ENCODE assay signal across 16 cellular contexts in genomic region chr13:19681517-19681916, GRCh38. TPM values are rescaled to one million over a fixed set of nuclear protein-coding genes. Genes with fewer than 3 reads are reported as not detected.
DNase-seq lines count a peak whose midpoint lies in the region; ATAC-seq and TF ChIP-seq lines count a peak whose summit lies in the region.
"Had no signal": no experiment of that assay in that cellular context is flagged by ENCODE, and none has a peak within 500 bp of the region (broad histone marks: within the 10 kb centered on the region; RNA-seq: fewer than 3 reads in every experiment).

No MANE protein-coding gene starts in this region.

- no peaks in the 10 kb centered on the region for H3K27me3 ChIP-seq in GM23338 (ENCODE audit: insufficient read depth)
- H3K27me3 ChIP-seq: sigmoid colon, testis had no signal

- ATAC-seq in GM23338 = peak; percentile 78
- peak; percentile 65 for ATAC-seq in activated naive CD8-positive, alpha-beta T cell treated with anti-CD3 and anti-CD28 coated beads, Interleukin-2, amount 50 U/mL, for 24 hours
- ATAC-seq in naive thymus-derived CD8-positive, alpha-beta T cell = peak; percentile 42 to 67
- ATAC-seq: PC-3 had no signal

- no peaks in the 10 kb centered on the region for H3K27me3 Mint-ChIP-seq in GM23338 (ENCODE audit: insufficient read depth, low read depth, poor library complexity)
- H3K27me3 Mint-ChIP-seq in activated naive CD8-positive, alpha-beta T cell treated with anti-CD3 and anti-CD28 coated beads, Interleukin-2, amount 50 U/mL, for 24 hours = no peaks in the 10 kb centered on the region
- no peaks in the 10 kb centered on the region for H3K27me3 Mint-ChIP-seq in naive thymus-derived CD8-positive, alpha-beta T cell
- H3K27me3 Mint-ChIP-seq in activated CD4-positive, alpha-beta memory T cell treated with anti-CD3 and anti-CD28 coated beads for 36 hours = no peaks in the 10 kb centered on the region

- H2AFZ ChIP-seq in GM23338 = no peak overlapping the region

- H3K36me3 ChIP-seq in GM23338 (ENCODE audit: insufficient read depth) = no peaks in the 10 kb centered on the region

- H3K27ac ChIP-seq in GM23338 (ENCODE audit: low read depth) = peak overlapping the region; percentile 85
- H3K27ac ChIP-seq: epithelial cell of prostate, sigmoid colon, testis had no signal

- H3K79me2 ChIP-seq in GM23338 (replicated peaks; ENCODE audit: insufficient read depth) = peaks cover 7% of the 10 kb centered on the region

- no peaks in the 10 kb centered on the region for H3K9me3 Mint-ChIP-seq in GM23338
- H3K9me3 Mint-ChIP-seq in activated naive CD8-positive, alpha-beta T cell treated with anti-CD3 and anti-CD28 coated beads, Interleukin-2, amount 50 U/mL, for 24 hours = no peaks in the 10 kb centered on the region
- H3K9me3 Mint-ChIP-seq in naive thymus-derived CD8-positive, alpha-beta T cell = no peaks in the 10 kb centered on the region
- H3K9me3 Mint-ChIP-seq in activated CD4-positive, alpha-beta memory T cell treated with anti-CD3 and anti-CD28 coated beads for 36 hours = no peaks in the 10 kb centered on the region
- H3K9me3 Mint-ChIP-seq: neural crest cell had no signal

- peak overlapping the region; percentile 36; the same call in 2 of the 3 replicates for H3K4me3 Mint-ChIP-seq in GM23338
- no peak overlapping the region for H3K4me3 Mint-ChIP-seq in activated naive CD8-positive, alpha-beta T cell treated with anti-CD3 and anti-CD28 coated beads, Interleukin-2, amount 50 U/mL, for 24 hours
- H3K4me3 Mint-ChIP-seq in naive thymus-derived CD8-positive, alpha-beta T cell = peak overlapping the region in 3 of 10 donors; percentile 5 to 33 (median 9)
- H3K4me3 Mint-ChIP-seq in activated CD4-positive, alpha-beta memory T cell treated with anti-CD3 and anti-CD28 coated beads for 36 hours = no peak overlapping the region
- H3K4me3 Mint-ChIP-seq: neural crest cell had no signal

- DNase-seq in GM23338 (ENCODE audit: low spot score) (peak; percentile 87), glomerular visceral epithelial cell (ENCODE audit: extremely low spot score) (no peak), midbrain (lab: John Stamatoyannopoulos, UW) (no peak)
- DNase-seq in Jurkat, Clone E6-1 (ENCODE audit: low read depth, low spot score) = peak; percentile 90
- no peak for DNase-seq in activated naive CD8-positive, alpha-beta T cell treated with anti-CD3 and anti-CD28 coated beads, Interleukin-2, amount 50 U/mL, for 24 hours
- DNase-seq in naive thymus-derived CD8-positive, alpha-beta T cell = peak in 2 of 10 donors; percentile 10 to 11
- no peak for DNase-seq in activated CD4-positive, alpha-beta memory T cell treated with anti-CD3 and anti-CD28 coated beads for 36 hours
- DNase-seq: amniotic stem cell, islet precursor cell, NCI-H1694 treated with DMSO at 0.1 percent for 48 hours, NCI-H524, PC-3, sigmoid colon, testis had no signal

- no peaks in the 10 kb centered on the region for H3F3A ChIP-seq in GM23338 (replicated peaks; ENCODE audit: low read depth)

- H3K4me3 ChIP-seq in GM23338 = 0 out of 2 replicates have a peak overlapping the region, but pooled peaks have one; percentile 9
- no peak overlapping the region for H3K4me3 ChIP-seq in Jurkat, Clone E6-1 (ENCODE audit: low read length)
- H3K4me3 ChIP-seq: sigmoid colon, testis had no signal

- TF ChIP-seq CTCF in GM23338 (conservative IDR thresholded peaks at IDR 0.05; ENCODE audit: low read depth in 2 of 2) = no peak

- H4K20me1 ChIP-seq in GM23338 (replicated peaks; ENCODE audit: insufficient read depth) = no peaks in the 10 kb centered on the region

- peak overlapping the region; percentile 88 for H3K27ac Mint-ChIP-seq in GM23338
- no peak overlapping the region for H3K27ac Mint-ChIP-seq in activated naive CD8-positive, alpha-beta T cell treated with anti-CD3 and anti-CD28 coated beads, Interleukin-2, amount 50 U/mL, for 24 hours
- H3K27ac Mint-ChIP-seq in naive thymus-derived CD8-positive, alpha-beta T cell = peak overlapping the region; percentile 35 to 91 (median 66)
- H3K27ac Mint-ChIP-seq in activated CD4-positive, alpha-beta memory T cell treated with anti-CD3 and anti-CD28 coated beads for 36 hours = no peak overlapping the region

- CTCF ChIA-PET in activated CD4-positive, alpha-beta memory T cell treated with anti-CD3 and anti-CD28 coated beads for 36 hours (lab: Charles Lee) = no interaction called here

- no peaks in the 10 kb centered on the region for H3K9me2 ChIP-seq in GM23338 (ENCODE audit: insufficient read depth)

- H3K4me2 ChIP-seq in GM23338 = peak overlapping the region; percentile 16

- peaks cover 3% of the 10 kb centered on the region; the same call in 2 of the 3 replicates for H3K36me3 Mint-ChIP-seq in GM23338 (ENCODE audit: low read depth)
- H3K36me3 Mint-ChIP-seq in activated naive CD8-positive, alpha-beta T cell treated with anti-CD3 and anti-CD28 coated beads, Interleukin-2, amount 50 U/mL, for 24 hours (ENCODE audit: low read depth) = peaks cover 14% of the 10 kb centered on the region
- H3K36me3 Mint-ChIP-seq in naive thymus-derived CD8-positive, alpha-beta T cell = peaks cover 0 to 39% (median 9%) of the 10 kb centered on the region in 3 donors
- peaks cover 9% of the 10 kb centered on the region for H3K36me3 Mint-ChIP-seq in activated CD4-positive, alpha-beta memory T cell treated with anti-CD3 and anti-CD28 coated beads for 36 hours

- POLR2A ChIA-PET in naive thymus-derived CD8-positive, alpha-beta T cell (lab: Charles Lee) = no interaction called here
- POLR2A ChIA-PET in activated CD4-positive, alpha-beta memory T cell treated with anti-CD3 and anti-CD28 coated beads for 36 hours (lab: Charles Lee) = no interaction called here

- H3K4me1 Mint-ChIP-seq in GM23338 = peaks cover 63% of the 10 kb centered on the region
- H3K4me1 Mint-ChIP-seq in activated naive CD8-positive, alpha-beta T cell treated with anti-CD3 and anti-CD28 coated beads, Interleukin-2, amount 50 U/mL, for 24 hours = peaks cover 26% of the 10 kb centered on the region
- H3K4me1 Mint-ChIP-seq in naive thymus-derived CD8-positive, alpha-beta T cell = peaks cover 11 to 42% (median 23%) of the 10 kb centered on the region in 4 donors
- H3K4me1 Mint-ChIP-seq in activated CD4-positive, alpha-beta memory T cell treated with anti-CD3 and anti-CD28 coated beads for 36 hours (ENCODE audit: low read depth) = peaks cover 24% of the 10 kb centered on the region

- intact Hi-C loops in activated CD4-positive, alpha-beta memory T cell treated with anti-CD3 and anti-CD28 coated beads for 36 hours (cut with micrococcal nuclease) = no loop called here

- peaks cover 48% of the 10 kb centered on the region for H3K4me1 ChIP-seq in GM23338 (ENCODE audit: insufficient read depth)
- H3K4me1 ChIP-seq: testis had no signal

TF ChIP-seq in GM23338, 12 proteins besides CTCF, POLR2A, EP300 and RAD21 (continues in another document):
- TF ChIP-seq NANOG (IDR thresholded peaks at IDR 0.05; ENCODE audit: borderline replicate concordance) = no peak

RNA-seq across cellular contexts. Expression of gene MPHOSPH8, which starts 48.1 kb away (rescaled TPM):
- total RNA-seq in GM23338 (2014; rRNA removed; shearing (Covaris generic)) = 14.3 and 15.6 TPM in 2 replicates
- polyA plus RNA-seq in GM23338 (2016; fragmentation: Nextera tagmentation; extraction: Ambion mirVana) = 27.0 and 31.9 TPM in 2 replicates
- 37.3 TPM for polyA plus RNA-seq in Jurkat, Clone E6-1 (2012; ENCODE audit: insufficient read depth, insufficient read length)
- 100 to 1,000 TPM; 107 to 112 TPM for total RNA-seq in naive thymus-derived CD8-positive, alpha-beta T cell
- 10 to 100 TPM in 2 of 3 donors, 1 to 10 TPM in 1; 8.6 to 17.8 (median 14.4) TPM for polyA plus RNA-seq in naive thymus-derived CD8-positive, alpha-beta T cell
- 10 to 100 TPM; 32.6 to 37.6 TPM for total RNA-seq in activated CD4-positive, alpha-beta memory T cell treated with anti-CD3 and anti-CD28 coated beads for 36 hours

Comparison
In these comparisons a context has a peak if more than half of its experiments do, and no peak if none do; other contexts are left out.
1. DNase-seq: peak in GM23338 (single experiment) and Jurkat, Clone E6-1 (single experiment); none in activated naive CD8-positive, alpha-beta T cell treated with anti-CD3 and anti-CD28 coated beads, Interleukin-2, amount 50 U/mL, for 24 hours (single experiment), glomerular visceral epithelial cell (single experiment), activated CD4-positive, alpha-beta memory T cell treated with anti-CD3 and anti-CD28 coated beads for 36 hours (single experiment) and midbrain (single experiment).
2. H3K27ac Mint-ChIP-seq: peak in GM23338 (single experiment) and naive thymus-derived CD8-positive, alpha-beta T cell (10 of 10); none in activated naive CD8-positive, alpha-beta T cell treated with anti-CD3 and anti-CD28 coated beads, Interleukin-2, amount 50 U/mL, for 24 hours (single experiment) and activated CD4-positive, alpha-beta memory T cell treated with anti-CD3 and anti-CD28 coated beads for 36 hours (single experiment).
3. Peak in every context shown above with its lines, with median percentiles within 50 percentile points of each other: ATAC-seq.